8 cellular contexts compared by ENCODE assay signal in the genomic region with DNA sequence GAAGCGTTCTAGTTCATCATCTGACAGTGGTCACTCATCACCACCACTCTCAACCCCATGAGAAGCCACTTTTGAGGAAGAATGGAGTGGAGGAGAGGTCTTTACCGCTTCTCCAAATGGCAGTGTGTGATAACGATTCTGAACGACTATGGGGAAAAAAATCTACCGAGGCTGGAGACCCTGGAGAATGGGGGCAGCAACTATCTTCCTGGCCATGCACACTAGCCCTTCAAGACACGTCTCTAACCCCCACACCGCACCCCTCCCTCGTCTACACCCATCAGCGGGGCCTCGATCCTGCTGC. TPM values are rescaled to one million over a fixed set of nuclear protein-coding genes. Genes with fewer than 3 reads are reported as not detected.
DNase-seq lines count a peak whose midpoint lies in the region; ATAC-seq, FAIRE-seq and TF ChIP-seq lines count a peak whose summit lies in the region.

No MANE protein-coding gene starts in this region.

- TF ChIP-seq CTCF in AG04449 (IDR thresholded peaks at IDR 0.05; ENCODE audit: insufficient read depth, low read length, missing control alignments) (no peak), fibroblast of the aortic adventitia (IDR thresholded peaks at IDR 0.05; ENCODE audit: insufficient read depth, low read length) (no peak), pancreas (IDR thresholded peaks at IDR 0.05) (no peak)

- H3K4me3 ChIP-seq in AG04449 (ENCODE audit: low read depth, low read length) (peak overlapping the region; percentile 98), fibroblast of the aortic adventitia (ENCODE audit: low read depth, low read length) (peak overlapping the region; percentile 78), pancreas (peak overlapping the region; percentile 50 to 66 (median 56))

- 1 to 2% methylated on average over 10 of the region's 10 CpGs for WGBS in pancreas, 2 donors

- H3K9me3 ChIP-seq in pancreas = no peaks in the 10 kb centered on the region

- peak overlapping the region in 2 of 4 donors; percentile 26 to 46 for H3K27ac ChIP-seq in pancreas

- H3K27me3 ChIP-seq in pancreas = no peaks in the 10 kb centered on the region

- no peak for FAIRE-seq in pancreas (lab: Jason Lieb, UNC)

- ATAC-seq in GM21381 (IDR thresholded peaks at IDR 0.05; ENCODE audit: unreplicated experiment) = peak; percentile 26
- peak; percentile 67 for ATAC-seq in SK-N-SH treated with all-trans-retinoic acid at 6 μM for 48 hours
- peak in 1 of 4 donors; percentile 37 for ATAC-seq in pancreas
- ATAC-seq in GM18907 (IDR thresholded peaks at IDR 0.05; ENCODE audit: unreplicated experiment) = no peak

- peaks cover 0 to 13% (median 0%) of the 10 kb centered on the region in 3 donors for H3K4me1 ChIP-seq in pancreas

- CTCF ChIA-PET in AG04449 (lab: Yijun Ruan, JAX) = no interaction called here

- intact Hi-C loops in pancreas (cut with DNase I) = no loop called here

- POLR2A ChIA-PET in AG04449 (lab: Yijun Ruan, JAX) = no interaction called here

- DNase-seq in AG04449 (ENCODE audit: low read depth, low spot score) (no peak), fibroblast of the aortic adventitia (ENCODE audit: low read depth) (no peak), pancreas (no peak), NCI-H526 (lab: John Stamatoyannopoulos, UW) (no peak), Ammon's horn (ENCODE audit: low spot score) (no peak)

- peaks cover 0 to 8% (median 0%) of the 10 kb centered on the region in 3 donors for H3K36me3 ChIP-seq in pancreas

TF ChIP-seq in SK-N-SH treated with all-trans-retinoic acid at 6 μM for 48 hours, 23 proteins besides CTCF, POLR2A, EP300 and RAD21:
- no peak for TF ChIP-seq ARNTL (CRISPR knock-in tag; IDR thresholded peaks at IDR 0.05; ENCODE audit: borderline replicate concordance, low read depth)
- peak; percentile 9; the same call in 1 of the 2 replicates for TF ChIP-seq ZFP3 (CRISPR knock-in tag; IDR thresholded peaks at IDR 0.05)
- TF ChIP-seq GLIS3 (CRISPR knock-in tag; IDR thresholded peaks at IDR 0.05) = no peak
- peak; percentile 47; the same call in 1 of the 2 replicates for TF ChIP-seq RARB (CRISPR knock-in tag; IDR thresholded peaks at IDR 0.05)
- no peak for TF ChIP-seq ZNF8 (CRISPR knock-in tag; IDR thresholded peaks at IDR 0.05)
- no peak for TF ChIP-seq PPARA (CRISPR knock-in tag; IDR thresholded peaks at IDR 0.05; ENCODE audit: borderline replicate concordance)
- no peak for TF ChIP-seq BACH2 (CRISPR knock-in tag; IDR thresholded peaks at IDR 0.05; ENCODE audit: borderline replicate concordance)
- TF ChIP-seq, protein P1, sequence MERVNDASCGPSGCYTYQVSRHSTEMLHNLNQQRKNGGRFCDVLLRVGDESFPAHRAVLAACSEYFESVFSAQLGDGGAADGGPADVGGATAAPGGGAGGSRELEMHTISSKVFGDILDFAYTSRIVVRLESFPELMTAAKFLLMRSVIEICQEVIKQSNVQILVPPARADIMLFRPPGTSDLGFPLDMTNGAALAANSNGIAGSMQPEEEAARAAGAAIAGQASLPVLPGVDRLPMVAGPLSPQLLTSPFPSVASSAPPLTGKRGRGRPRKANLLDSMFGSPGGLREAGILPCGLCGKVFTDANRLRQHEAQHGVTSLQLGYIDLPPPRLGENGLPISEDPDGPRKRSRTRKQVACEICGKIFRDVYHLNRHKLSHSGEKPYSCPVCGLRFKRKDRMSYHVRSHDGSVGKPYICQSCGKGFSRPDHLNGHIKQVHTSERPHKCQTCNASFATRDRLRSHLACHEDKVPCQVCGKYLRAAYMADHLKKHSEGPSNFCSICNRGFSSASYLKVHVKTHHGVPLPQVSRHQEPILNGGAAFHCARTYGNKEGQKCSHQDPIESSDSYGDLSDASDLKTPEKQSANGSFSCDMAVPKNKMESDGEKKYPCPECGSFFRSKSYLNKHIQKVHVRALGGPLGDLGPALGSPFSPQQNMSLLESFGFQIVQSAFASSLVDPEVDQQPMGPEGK (CRISPR knock-in tag; IDR thresholded peaks at IDR 0.05; ENCODE audit: borderline replicate concordance) = 0 out of 2 replicates have a peak, but pooled peaks have one; percentile 41
- TF ChIP-seq CSDC2 (CRISPR knock-in tag; IDR thresholded peaks at IDR 0.05) = no peak

RNA-seq across cellular contexts. Expression of a gene that starts 0.4 kb away (rescaled TPM):
- 34.1 and 51.2 TPM in 2 replicates for total RNA-seq in fibroblast of the aortic adventitia (ENCODE audit: low replicate concordance)
- 10 to 100 TPM in 5 of 6 donors, 1 to 10 TPM in 1; 9.0 to 24.9 (median 12.1) TPM for total RNA-seq in pancreas
- 10 to 100 TPM; 15.7 to 29.6 TPM for polyA plus RNA-seq in pancreas

RNA-seq across cellular contexts. Expression of a gene that starts 15.3 kb away (rescaled TPM):
- total RNA-seq in fibroblast of the aortic adventitia (ENCODE audit: low replicate concordance) = 0.36 and 0.49 TPM in 2 replicates
- total RNA-seq in pancreas = 1 to 10 TPM; 1.3 to 4.1 (median 1.8) TPM
- 1 to 10 TPM; 1.2 to 2.2 TPM for polyA plus RNA-seq in pancreas

RNA-seq across cellular contexts. Expression of a gene that starts 26.6 kb away (rescaled TPM):
- 17.7 and 29.5 TPM in 2 replicates for total RNA-seq in fibroblast of the aortic adventitia (ENCODE audit: low replicate concordance)
- 10 to 100 TPM; 20.4 to 29.8 (median 23.9) TPM for total RNA-seq in pancreas
- polyA plus RNA-seq in pancreas = 10 to 100 TPM; 36.6 to 36.7 TPM

RNA-seq across cellular contexts. Expression of a gene that starts 26.8 kb away (rescaled TPM):
- total RNA-seq in fibroblast of the aortic adventitia (ENCODE audit: low replicate concordance) = not detected in 2 replicates
- 1 to 10 TPM in 2 of 6 donors, under 1 TPM in 4; 0.09 to 2.4 (median 0.71) TPM for total RNA-seq in pancreas
- polyA plus RNA-seq in pancreas = under 1 TPM; 0.19 to 0.23 TPM

RNA-seq across cellular contexts. Expression of a gene that starts 38.1 kb away (rescaled TPM):
- 0.45 TPM in 1 of 2 replicates, not detected in the other for total RNA-seq in fibroblast of the aortic adventitia (ENCODE audit: low replicate concordance)
- under 1 TPM in 5 of 6 donors, not detected in 1; 0.12 to 0.34 (median 0.20) TPM for total RNA-seq in pancreas
- polyA plus RNA-seq in pancreas = 1 to 10 TPM; 1.4 to 2.7 TPM
